ENCODE assay signal across 9 cellular contexts in genomic region chr10:88064608-88065383, GRCh38.
DNase-seq lines count a peak whose midpoint lies in the region; ATAC-seq and TF ChIP-seq lines count a peak whose summit lies in the region.
"Had no signal": no experiment of that assay in that cellular context is flagged by ENCODE, and none has a peak within 500 bp of the region (broad histone marks: within the 10 kb centered on the region; RNA-seq: fewer than 3 reads in every experiment).

No MANE protein-coding gene starts in this region.

- ATAC-seq in HG02642 (IDR thresholded peaks at IDR 0.05; ENCODE audit: poor library complexity, unreplicated experiment) (peak; percentile 55), gastrocnemius medialis (peak; percentile 46 to 51)
- ATAC-seq in central memory CD8-positive, alpha-beta T cell (replicated peaks; ENCODE audit: extremely low read depth, poor library complexity, severe bottlenecking) = peak; percentile 66

- in situ Hi-C loops in gastrocnemius medialis (cut with MboI; ENCODE audit: low sequenced_read_pairs in 4 of 4) = no loop called here

- no peak overlapping the region for H3K4me3 Mint-ChIP-seq in central memory CD8-positive, alpha-beta T cell

- H3K36me3 Mint-ChIP-seq in central memory CD8-positive, alpha-beta T cell (ENCODE audit: insufficient read depth) = peaks cover 3% of the 10 kb centered on the region

- no peak overlapping the region for H3K27ac Mint-ChIP-seq in central memory CD8-positive, alpha-beta T cell (ENCODE audit: low read depth)

- peaks cover 0 to 25% of the 10 kb centered on the region in 2 donors for H3K4me1 ChIP-seq in gastrocnemius medialis

- no peak for TF ChIP-seq POLR2A in gastrocnemius medialis (IDR thresholded peaks at IDR 0.05)

- peak overlapping the region; percentile 4 to 68 (median 34) for H3K27ac ChIP-seq in gastrocnemius medialis

- no peak overlapping the region for H3K4me3 ChIP-seq in gastrocnemius medialis
- H3K4me3 ChIP-seq: skin epidermis had no signal

- H3K36me3 ChIP-seq in gastrocnemius medialis = no peaks in the 10 kb centered on the region

- no peak for TF ChIP-seq CTCF in gastrocnemius medialis (IDR thresholded peaks at IDR 0.05 in 4 of 5, conservative IDR thresholded peaks at IDR 0.05 in 1 of 5)

- no peaks in the 10 kb centered on the region for H3K27me3 ChIP-seq in gastrocnemius medialis

- DNase-seq in activated CD4-positive, alpha-beta T cell treated with anti-CD3 and anti-CD28 coated beads for 48 hours = peak; percentile 43
- DNase-seq in activated CD4-positive, alpha-beta T cell treated with anti-CD3 and anti-CD28 coated beads, Interleukin-2, amount 50 U/mL, for 4 hours = no peak
- DNase-seq in NCI-H69 (lab: John Stamatoyannopoulos, UW) (peak; percentile 64), gastrocnemius medialis (peak; percentile 56 to 68), midbrain (lab: John Stamatoyannopoulos, UW) (no peak), NCI-H2029 treated with DMSO at 0.1 percent for 48 hours (lab: John Stamatoyannopoulos, UW) (no peak)
- no peak for DNase-seq in central memory CD8-positive, alpha-beta T cell (ENCODE audit: low spot score in 2 of 2)

- peaks cover 8% of the 10 kb centered on the region for H3K9me3 Mint-ChIP-seq in central memory CD8-positive, alpha-beta T cell

- intact Hi-C loops in gastrocnemius medialis (cut with DNase I; ENCODE audit: low total_unique reads) = no loop called here

- no peaks in the 10 kb centered on the region for H3K9me3 ChIP-seq in gastrocnemius medialis

- no peaks in the 10 kb centered on the region for H3K27me3 Mint-ChIP-seq in central memory CD8-positive, alpha-beta T cell

- peaks cover 43% of the 10 kb centered on the region for H3K4me1 Mint-ChIP-seq in central memory CD8-positive, alpha-beta T cell

Comparison
In these comparisons a context has a peak if more than half of its experiments do, and no peak if none do; other contexts are left out.
1. DNase-seq: peak in activated CD4-positive, alpha-beta T cell treated with anti-CD3 and anti-CD28 coated beads for 48 hours (single experiment), NCI-H69 (single experiment) and gastrocnemius medialis (2 of 2); none in activated CD4-positive, alpha-beta T cell treated with anti-CD3 and anti-CD28 coated beads, Interleukin-2, amount 50 U/mL, for 4 hours (0 of 2), central memory CD8-positive, alpha-beta T cell (0 of 2), midbrain (single experiment) and NCI-H2029 treated with DMSO at 0.1 percent for 48 hours (single experiment).
2. Peak in every context shown above with its lines, with median percentiles within 50 percentile points of each other: ATAC-seq.